ENCODE assay signal across 25 cellular contexts in the genomic region with DNA sequence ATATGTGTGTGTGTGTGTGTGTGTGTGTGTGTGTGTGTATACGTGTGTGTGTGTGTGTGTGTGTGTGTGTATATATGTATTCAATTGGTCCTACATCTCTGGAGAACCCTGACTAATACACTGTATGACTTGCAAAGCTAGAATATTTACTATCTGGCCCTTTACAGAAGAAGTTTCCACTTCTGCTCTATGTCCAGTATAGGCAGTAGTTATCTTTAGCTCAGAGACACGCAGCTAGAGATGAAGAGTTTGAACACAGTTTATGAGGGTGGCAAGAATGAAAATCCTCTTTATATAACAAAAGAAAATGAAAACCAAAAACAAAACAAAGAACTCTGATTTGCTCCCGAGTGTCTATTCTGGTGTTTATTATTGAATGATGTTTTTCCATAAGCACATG.
"Had no signal": no experiment of that assay in that cellular context is flagged by ENCODE, and none has a peak within 500 bp of the region (broad histone marks: within the 10 kb centered on the region; RNA-seq: fewer than 3 reads in every experiment).

No MANE protein-coding gene starts in this region.

- H3K9me3 ChIP-seq: stomach, suprapubic skin, testis, thoracic aorta, thyroid gland, tibial artery, transverse colon, upper lobe of right lung, uterus, vagina had no signal

- H3K4me1 ChIP-seq: stomach, suprapubic skin, testis, thyroid gland, tibial artery, tibial nerve, transverse colon, upper lobe of left lung, upper lobe of right lung, uterus, vagina had no signal

- DNase-seq: stimulated activated CD4-positive, alpha-beta T cell treated with anti-CD3 and anti-CD28 coated beads, Interleukin-2, amount 100 ng/mL, for 24 hours; stimulated activated CD4-positive, alpha-beta T cell treated with anti-CD3 and anti-CD28 coated beads, Interleukin-2, amount 100 ng/mL, for 48 hours; stimulated activated CD4-positive, alpha-beta T cell treated with anti-CD3 and anti-CD28 coated beads, Interleukin-4, amount 100 ng/mL, for 1 hour; stimulated activated CD4-positive, alpha-beta T cell treated with anti-CD3 and anti-CD28 coated beads, Interleukin-4, amount 100 ng/mL, for 24 hours; stimulated activated CD4-positive, alpha-beta T cell treated with anti-CD3 and anti-CD28 coated beads, Interleukin-4, amount 100 ng/mL, for 4 hours; stimulated activated CD8-positive, alpha-beta memory T cell treated with anti-CD3 and anti-CD28 coated beads, Interleukin-4, amount 100 ng/mL, for 48 hours; stimulated activated naive B cell treated with anti-CD40 and anti-IgM and Interleukin-4, amounts not matched to agents 10 μg/mL and 1 μg/mL and 100 μg/mL, for 72 hours; stimulated activated naive CD4-positive, alpha-beta T cell; stimulated activated naive CD4-positive, alpha-beta T cell treated with Interleukin-2 at 50 U/mL for 16 hours; stimulated activated naive CD8-positive, alpha-beta T cell treated with anti-CD3 and anti-CD28 coated beads, Interleukin-15, amount 100 ng/mL, for 72 hours; stimulated activated naive CD8-positive, alpha-beta T cell treated with anti-CD3 and anti-CD28 coated beads, Interleukin-15, Interleukin-2, amounts not matched to agents 100 U/mL and 50 U/mL, for 24 hours; stomach; substantia nigra; testis; thyroid gland; tibial artery; transverse colon; trophoblast cell; upper lobe of left lung; upper lobe of right lung; uterus had no signal

- H3K27me3 ChIP-seq: suprapubic skin, testis, thyroid gland, tibial nerve, transverse colon, upper lobe of left lung, upper lobe of right lung, uterus, vagina had no signal

- H3K36me3 ChIP-seq: stomach, suprapubic skin, thoracic aorta, thyroid gland, tibial artery, tibial nerve, transverse colon, upper lobe of left lung, upper lobe of right lung, uterus, vagina had no signal

- H3K4me3 ChIP-seq: stomach, suprapubic skin, testis, thoracic aorta, thyroid gland, tibial artery, tibial nerve, transverse colon, upper lobe of left lung, upper lobe of right lung, uterus, vagina had no signal

- H3K27ac ChIP-seq: stomach, suprapubic skin, testis, thoracic aorta, thyroid gland, tibial artery, tibial nerve, transverse colon, upper lobe of left lung, upper lobe of right lung, uterus, vagina had no signal
